ENCODE assay signal across 1 cellular context in the genomic region with DNA sequence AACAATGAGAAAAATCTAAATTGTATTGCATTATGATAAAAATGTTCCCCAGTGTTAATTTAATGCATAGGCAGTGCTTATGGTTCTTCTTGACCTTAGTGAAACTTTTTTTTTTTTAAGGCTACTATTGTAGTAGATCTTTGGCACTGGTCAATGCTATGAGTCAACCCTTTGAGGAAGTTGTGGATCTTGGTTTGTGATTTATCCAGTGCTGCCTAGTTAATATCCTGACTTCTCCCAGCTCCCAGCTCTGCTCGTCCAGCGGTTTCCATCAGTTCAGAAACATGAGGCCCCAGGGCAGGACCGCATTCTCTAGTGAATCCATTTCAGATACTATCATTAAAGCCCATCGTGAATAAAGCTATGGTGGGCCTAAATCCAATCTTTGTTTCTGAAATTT.
TF ChIP-seq lines count a peak whose summit lies in the region.

No MANE protein-coding gene starts in this region.

TF ChIP-seq in GM23338, 12 proteins besides CTCF, POLR2A, EP300 and RAD21 (continued from another document):
- TF ChIP-seq, protein P1, sequence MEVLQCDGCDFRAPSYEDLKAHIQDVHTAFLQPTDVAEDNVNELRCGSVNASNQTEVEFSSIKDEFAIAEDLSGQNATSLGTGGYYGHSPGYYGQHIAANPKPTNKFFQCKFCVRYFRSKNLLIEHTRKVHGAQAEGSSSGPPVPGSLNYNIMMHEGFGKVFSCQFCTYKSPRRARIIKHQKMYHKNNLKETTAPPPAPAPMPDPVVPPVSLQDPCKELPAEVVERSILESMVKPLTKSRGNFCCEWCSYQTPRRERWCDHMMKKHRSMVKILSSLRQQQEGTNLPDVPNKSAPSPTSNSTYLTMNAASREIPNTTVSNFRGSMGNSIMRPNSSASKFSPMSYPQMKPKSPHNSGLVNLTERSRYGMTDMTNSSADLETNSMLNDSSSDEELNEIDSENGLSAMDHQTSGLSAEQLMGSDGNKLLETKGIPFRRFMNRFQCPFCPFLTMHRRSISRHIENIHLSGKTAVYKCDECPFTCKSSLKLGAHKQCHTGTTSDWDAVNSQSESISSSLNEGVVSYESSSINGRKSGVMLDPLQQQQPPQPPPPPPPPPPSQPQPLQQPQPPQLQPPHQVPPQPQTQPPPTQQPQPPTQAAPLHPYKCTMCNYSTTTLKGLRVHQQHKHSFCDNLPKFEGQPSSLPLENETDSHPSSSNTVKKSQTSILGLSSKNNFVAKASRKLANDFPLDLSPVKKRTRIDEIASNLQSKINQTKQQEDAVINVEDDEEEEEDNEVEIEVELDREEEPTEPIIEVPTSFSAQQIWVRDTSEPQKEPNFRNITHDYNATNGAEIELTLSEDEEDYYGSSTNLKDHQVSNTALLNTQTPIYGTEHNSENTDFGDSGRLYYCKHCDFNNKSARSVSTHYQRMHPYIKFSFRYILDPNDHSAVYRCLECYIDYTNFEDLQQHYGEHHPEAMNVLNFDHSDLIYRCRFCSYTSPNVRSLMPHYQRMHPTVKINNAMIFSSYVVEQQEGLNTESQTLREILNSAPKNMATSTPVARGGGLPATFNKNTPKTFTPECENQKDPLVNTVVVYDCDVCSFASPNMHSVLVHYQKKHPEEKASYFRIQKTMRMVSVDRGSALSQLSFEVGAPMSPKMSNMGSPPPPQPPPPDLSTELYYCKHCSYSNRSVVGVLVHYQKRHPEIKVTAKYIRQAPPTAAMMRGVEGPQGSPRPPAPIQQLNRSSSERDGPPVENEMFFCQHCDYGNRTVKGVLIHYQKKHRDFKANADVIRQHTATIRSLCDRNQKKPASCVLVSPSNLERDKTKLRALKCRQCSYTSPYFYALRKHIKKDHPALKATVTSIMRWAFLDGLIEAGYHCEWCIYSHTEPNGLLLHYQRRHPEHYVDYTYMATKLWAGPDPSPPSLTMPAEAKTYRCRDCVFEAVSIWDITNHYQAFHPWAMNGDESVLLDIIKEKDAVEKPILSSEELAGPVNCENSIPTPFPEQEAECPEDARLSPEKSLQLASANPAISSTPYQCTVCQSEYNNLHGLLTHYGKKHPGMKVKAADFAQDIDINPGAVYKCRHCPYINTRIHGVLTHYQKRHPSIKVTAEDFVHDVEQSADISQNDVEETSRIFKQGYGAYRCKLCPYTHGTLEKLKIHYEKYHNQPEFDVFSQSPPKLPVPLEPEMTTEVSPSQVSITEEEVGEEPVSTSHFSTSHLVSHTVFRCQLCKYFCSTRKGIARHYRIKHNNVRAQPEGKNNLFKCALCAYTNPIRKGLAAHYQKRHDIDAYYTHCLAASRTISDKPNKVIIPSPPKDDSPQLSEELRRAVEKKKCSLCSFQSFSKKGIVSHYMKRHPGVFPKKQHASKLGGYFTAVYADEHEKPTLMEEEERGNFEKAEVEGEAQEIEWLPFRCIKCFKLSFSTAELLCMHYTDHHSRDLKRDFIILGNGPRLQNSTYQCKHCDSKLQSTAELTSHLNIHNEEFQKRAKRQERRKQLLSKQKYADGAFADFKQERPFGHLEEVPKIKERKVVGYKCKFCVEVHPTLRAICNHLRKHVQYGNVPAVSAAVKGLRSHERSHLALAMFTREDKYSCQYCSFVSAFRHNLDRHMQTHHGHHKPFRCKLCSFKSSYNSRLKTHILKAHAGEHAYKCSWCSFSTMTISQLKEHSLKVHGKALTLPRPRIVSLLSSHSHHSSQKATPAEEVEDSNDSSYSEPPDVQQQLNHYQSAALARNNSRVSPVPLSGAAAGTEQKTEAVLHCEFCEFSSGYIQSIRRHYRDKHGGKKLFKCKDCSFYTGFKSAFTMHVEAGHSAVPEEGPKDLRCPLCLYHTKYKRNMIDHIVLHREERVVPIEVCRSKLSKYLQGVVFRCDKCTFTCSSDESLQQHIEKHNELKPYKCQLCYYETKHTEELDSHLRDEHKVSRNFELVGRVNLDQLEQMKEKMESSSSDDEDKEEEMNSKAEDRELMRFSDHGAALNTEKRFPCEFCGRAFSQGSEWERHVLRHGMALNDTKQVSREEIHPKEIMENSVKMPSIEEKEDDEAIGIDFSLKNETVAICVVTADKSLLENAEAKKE (CRISPR knock-in tag; IDR thresholded peaks at IDR 0.05), result no peak
- TF ChIP-seq EZH2 (IDR thresholded peaks at IDR 0.05; ENCODE audit: low read depth, unreplicated experiment), result no peak
